29 cellular contexts compared by ENCODE assay signal in genomic region chr16:49622084-49622390, GRCh38.
"Had no signal": no experiment of that assay in that cellular context is flagged by ENCODE, and none has a peak within 500 bp of the region (broad histone marks: within the 10 kb centered on the region; RNA-seq: fewer than 3 reads in every experiment).

No MANE protein-coding gene starts in this region.

- H3K36me3 ChIP-seq: left lung, lower lobe of right lung, pancreas, prostate gland, thoracic aorta, vagina had no signal

- H3K4me1 Mint-ChIP-seq: activated CD4-positive, alpha-beta T cell treated with anti-CD3 and anti-CD28 coated beads, Interleukin-2, amount 10 ng/mL, durations not matched to agents 24 days and 14 days; activated naive CD4-positive, alpha-beta T cell treated with anti-CD3 and anti-CD28 coated beads, Interleukin-2, amount 10 ng/mL, durations not matched to agents 7 days and 5 days; activated naive CD8-positive, alpha-beta T cell treated with anti-CD3 and anti-CD28 coated beads, Interleukin-2, amount 10 ng/mL, durations not matched to agents 7 days and 5 days had no signal

- H3K4me3 ChIP-seq: left lung, lower lobe of right lung, mucosa of descending colon, pancreas, prostate gland, thoracic aorta, vagina had no signal

- H3K27ac Mint-ChIP-seq: activated CD4-positive, alpha-beta memory T cell treated with anti-CD3 and anti-CD28 coated beads for 36 hours; activated CD4-positive, alpha-beta T cell treated with anti-CD3 and anti-CD28 coated beads, Interleukin-2, amount 10 ng/mL, durations not matched to agents 24 days and 14 days; activated naive CD4-positive, alpha-beta T cell treated with anti-CD3 and anti-CD28 coated beads, Interleukin-2, amount 10 ng/mL, durations not matched to agents 7 days and 5 days; activated naive CD8-positive, alpha-beta T cell treated with anti-CD3 and anti-CD28 coated beads, Interleukin-2, amount 10 ng/mL, durations not matched to agents 7 days and 5 days; activated T-helper 1 cell treated with anti-CD3 and anti-CD28 coated beads, Interleukin-12 subunit alpha, Interleukin-12 subunit beta, Interleukin-2, Interleukin-4 antibody, amounts not matched to agents 30 ng/mL and 10 ng/mL and 1 ng/mL, durations not matched to agents 14 hours and 24 hours and 36 hours; dendritic cell treated with granulocyte-macrophage colony-stimulating factor and Interleukin-4, amounts not matched to agents 40 ng/mL and 50 ng/mL, for 4 days; natural killer cell treated with Interleukin-12 subunit alpha and Interleukin-12 subunit beta and Interleukin-15 and Interleukin-18, amount 100 ng/mL, for 72 hours; T-helper 1 cell treated with Interleukin-12 subunit alpha and Interleukin-12 subunit beta and Interleukin-4 antibody, amounts not matched to agents 30 μg/mL and 1 μg/mL, for 36 hours had no signal

- H3K27me3 ChIP-seq: left lung, pancreas, vagina had no signal

- H3K9me3 Mint-ChIP-seq: activated CD4-positive, alpha-beta memory T cell treated with anti-CD3 and anti-CD28 coated beads for 36 hours; activated CD4-positive, alpha-beta T cell treated with anti-CD3 and anti-CD28 coated beads, Interleukin-2, amount 10 ng/mL, durations not matched to agents 24 days and 14 days; activated naive CD4-positive, alpha-beta T cell treated with anti-CD3 and anti-CD28 coated beads, Interleukin-2, amount 10 ng/mL, durations not matched to agents 7 days and 5 days; activated naive CD8-positive, alpha-beta T cell treated with anti-CD3 and anti-CD28 coated beads, Interleukin-2, amount 10 ng/mL, durations not matched to agents 7 days and 5 days; activated T-helper 1 cell treated with anti-CD3 and anti-CD28 coated beads, Interleukin-12 subunit alpha, Interleukin-12 subunit beta, Interleukin-2, Interleukin-4 antibody, amounts not matched to agents 30 ng/mL and 10 ng/mL and 1 ng/mL, durations not matched to agents 14 hours and 24 hours and 36 hours; dendritic cell treated with granulocyte-macrophage colony-stimulating factor and Interleukin-4, amounts not matched to agents 40 ng/mL and 50 ng/mL, for 4 days; natural killer cell treated with Interleukin-12 subunit alpha and Interleukin-12 subunit beta and Interleukin-15 and Interleukin-18, amount 100 ng/mL, for 72 hours; T-helper 1 cell treated with Interleukin-12 subunit alpha and Interleukin-12 subunit beta and Interleukin-4 antibody, amounts not matched to agents 30 μg/mL and 1 μg/mL, for 36 hours had no signal

- DNase-seq: activated CD4-positive, alpha-beta memory T cell treated with anti-CD3 and anti-CD28 coated beads for 36 hours; activated CD4-positive, alpha-beta T cell treated with anti-CD3 and anti-CD28 coated beads, Interleukin-2, amount 10 ng/mL, durations not matched to agents 24 days and 14 days; activated CD8-positive, alpha-beta memory T cell treated with anti-CD3 and anti-CD28 coated beads, Interleukin-2, amount 50 U/mL, for 4 hours; activated gamma-delta T cell; activated naive CD4-positive, alpha-beta T cell treated with anti-CD3 and anti-CD28 coated beads, Interleukin-2, amount 10 ng/mL, durations not matched to agents 7 days and 5 days; activated naive CD8-positive, alpha-beta T cell treated with anti-CD3 and anti-CD28 coated beads, Interleukin-2, amount 10 ng/mL, durations not matched to agents 7 days and 5 days; activated T-cell treated with anti-CD3 and anti-CD28 coated beads, Interleukin-2, amount 50 U/mL, for 1 hour; caudate nucleus; effector CD4-positive, alpha-beta T cell; left lung; lower lobe of right lung; mesendoderm; mucosa of descending colon; retina; stimulated activated CD4-positive, alpha-beta T cell treated with anti-CD3 and anti-CD28 coated beads, Interleukin-4, amount 100 ng/mL, for 1 hour; stimulated activated naive CD8-positive, alpha-beta T cell treated with anti-CD3 and anti-CD28 coated beads, Interleukin-15, Interleukin-2, amounts not matched to agents 100 U/mL and 50 U/mL, for 24 hours; SW 1271; T-helper 9 cell; trophoblast cell had no signal

- H3K9me3 ChIP-seq: left lung, lower lobe of right lung, mucosa of descending colon, pancreas, prostate gland, thoracic aorta, vagina had no signal

- H3K27me3 Mint-ChIP-seq: activated CD4-positive, alpha-beta memory T cell treated with anti-CD3 and anti-CD28 coated beads for 36 hours; activated CD4-positive, alpha-beta T cell treated with anti-CD3 and anti-CD28 coated beads, Interleukin-2, amount 10 ng/mL, durations not matched to agents 24 days and 14 days; activated naive CD4-positive, alpha-beta T cell treated with anti-CD3 and anti-CD28 coated beads, Interleukin-2, amount 10 ng/mL, durations not matched to agents 7 days and 5 days; activated naive CD8-positive, alpha-beta T cell treated with anti-CD3 and anti-CD28 coated beads, Interleukin-2, amount 10 ng/mL, durations not matched to agents 7 days and 5 days; natural killer cell treated with Interleukin-12 subunit alpha and Interleukin-12 subunit beta and Interleukin-15 and Interleukin-18, amount 100 ng/mL, for 72 hours had no signal

- H3K4me3 Mint-ChIP-seq: activated CD4-positive, alpha-beta memory T cell treated with anti-CD3 and anti-CD28 coated beads for 36 hours; activated CD4-positive, alpha-beta T cell treated with anti-CD3 and anti-CD28 coated beads, Interleukin-2, amount 10 ng/mL, durations not matched to agents 24 days and 14 days; activated naive CD4-positive, alpha-beta T cell treated with anti-CD3 and anti-CD28 coated beads, Interleukin-2, amount 10 ng/mL, durations not matched to agents 7 days and 5 days; activated naive CD8-positive, alpha-beta T cell treated with anti-CD3 and anti-CD28 coated beads, Interleukin-2, amount 10 ng/mL, durations not matched to agents 7 days and 5 days; activated T-helper 1 cell treated with anti-CD3 and anti-CD28 coated beads, Interleukin-12 subunit alpha, Interleukin-12 subunit beta, Interleukin-2, Interleukin-4 antibody, amounts not matched to agents 30 ng/mL and 10 ng/mL and 1 ng/mL, durations not matched to agents 14 hours and 24 hours and 36 hours; dendritic cell treated with granulocyte-macrophage colony-stimulating factor and Interleukin-4, amounts not matched to agents 40 ng/mL and 50 ng/mL, for 4 days; natural killer cell treated with Interleukin-12 subunit alpha and Interleukin-12 subunit beta and Interleukin-15 and Interleukin-18, amount 100 ng/mL, for 72 hours; T-helper 1 cell treated with Interleukin-12 subunit alpha and Interleukin-12 subunit beta and Interleukin-4 antibody, amounts not matched to agents 30 μg/mL and 1 μg/mL, for 36 hours had no signal

- H3K4me1 ChIP-seq: prostate gland had no signal

- H3K36me3 Mint-ChIP-seq: activated CD4-positive, alpha-beta memory T cell treated with anti-CD3 and anti-CD28 coated beads for 36 hours; activated naive CD4-positive, alpha-beta T cell treated with anti-CD3 and anti-CD28 coated beads, Interleukin-2, amount 10 ng/mL, durations not matched to agents 7 days and 5 days; activated naive CD8-positive, alpha-beta T cell treated with anti-CD3 and anti-CD28 coated beads, Interleukin-2, amount 10 ng/mL, durations not matched to agents 7 days and 5 days; natural killer cell treated with Interleukin-12 subunit alpha and Interleukin-12 subunit beta and Interleukin-15 and Interleukin-18, amount 100 ng/mL, for 72 hours had no signal

- ATAC-seq: activated CD4-positive, CD25-positive, alpha-beta regulatory T cell treated with anti-CD3 and anti-CD28 coated beads, Interleukin-2, amount 50 U/mL, for 24 hours; left lung; lower lobe of right lung; mucosa of descending colon; pancreas; stimulated activated naive CD8-positive, alpha-beta T cell treated with anti-CD3 and anti-CD28 coated beads, Interleukin-15, Interleukin-2, amounts not matched to agents 100 U/mL and 50 U/mL, for 24 hours had no signal

- H3K27ac ChIP-seq: left lung, lower lobe of right lung, pancreas, prostate gland, VCaP had no signal
